13 cellular contexts compared by ENCODE assay signal in the genomic region with DNA sequence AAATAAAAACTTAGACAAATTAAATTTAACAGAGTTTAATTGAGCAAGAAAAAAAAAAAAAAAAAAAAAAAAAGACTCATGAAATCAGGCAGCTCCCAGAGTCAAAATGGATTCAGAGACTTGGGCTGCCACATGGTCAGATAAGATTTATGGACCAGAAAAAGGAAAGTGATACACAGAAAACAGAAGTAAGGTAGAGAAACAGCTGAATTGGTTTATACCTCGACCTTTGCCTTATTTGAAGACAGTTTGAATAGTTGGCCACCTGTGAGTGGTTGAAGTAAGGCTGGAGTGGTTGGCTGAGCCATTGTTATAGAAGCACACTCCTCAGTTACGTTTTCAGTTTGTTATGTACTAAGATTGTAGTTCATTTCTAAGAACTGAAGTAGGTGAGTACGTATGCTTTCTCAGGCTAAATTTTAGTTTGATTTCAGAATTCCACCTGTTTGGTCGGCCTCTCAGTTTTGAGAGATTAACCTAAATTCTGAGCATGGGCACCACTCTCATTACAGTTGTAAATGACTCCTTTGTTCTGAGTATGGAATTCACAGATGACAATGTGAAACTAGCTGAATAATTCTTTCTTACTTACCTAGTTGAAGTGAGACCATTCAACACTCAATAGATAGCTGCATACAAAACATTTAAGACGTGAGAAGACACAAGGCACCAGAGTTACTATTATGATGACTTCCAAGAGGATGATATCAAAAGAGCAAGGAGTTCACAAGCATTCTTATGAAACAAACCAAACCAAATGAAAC.
A peak's percentile ranks its signal among the peaks of the same experiment; 100 is the strongest.
DNase-seq lines count a peak whose midpoint lies in the region; ATAC-seq and TF ChIP-seq lines count a peak whose summit lies in the region.
"Had no signal": no experiment of that assay in that cellular context is flagged by ENCODE, and none has a peak within 500 bp of the region (broad histone marks: within the 10 kb centered on the region; RNA-seq: fewer than 3 reads in every experiment).

No MANE protein-coding gene starts in this region.

- CTCF ChIA-PET in RWPE1 (lab: Yijun Ruan, JAX), result no interaction called here

- intact Hi-C loops in right lobe of liver (cut with DNase I), result no loop called here

- ATAC-seq in GM18505 (IDR thresholded peaks at IDR 0.05; ENCODE audit: unreplicated experiment), result peak; percentile 69
- ATAC-seq in GM21447 (IDR thresholded peaks at IDR 0.05; ENCODE audit: unreplicated experiment), result peak; percentile 79
- peak; percentile 88 for ATAC-seq in HG03342 (IDR thresholded peaks at IDR 0.05; ENCODE audit: unreplicated experiment)
- ATAC-seq in right lobe of liver, result peak; percentile 71 to 83 (median 74)
- ATAC-seq: T-cell had no signal

- TF ChIP-seq CTCF in right lobe of liver (IDR thresholded peaks at IDR 0.05) (no peak), RWPE1 (conservative IDR thresholded peaks at IDR 0.05; ENCODE audit: low read depth) (no peak)

- H3K9me3 ChIP-seq in right lobe of liver, result no peaks in the 10 kb centered on the region

- H3K4me3 ChIP-seq in right lobe of liver, result no peak overlapping the region
- H3K4me3 ChIP-seq: skin epidermis had no signal

- no peaks in the 10 kb centered on the region for H3K27me3 ChIP-seq in right lobe of liver

- DNase-seq in right lobe of liver, result no peak
- DNase-seq in NCI-H2171 (lab: John Stamatoyannopoulos, UW), result no peak
- DNase-seq in RWPE1 (ENCODE audit: low spot score), result no peak
- no peak for DNase-seq in NCI-H2081 (lab: John Stamatoyannopoulos, UW)
- DNase-seq in AG08395 (ENCODE audit: low spot score), result no peak
- DNase-seq: activated naive CD4-positive, alpha-beta T cell treated with anti-CD3 and anti-CD28 coated beads for 36 hours; NCI-H1105; substantia nigra; T-cell had no signal

- TF ChIP-seq POLR2A in GM18505 (IDR thresholded peaks at IDR 0.05; ENCODE audit: borderline replicate concordance, extremely low read depth, insufficient read depth, insufficient read length) (peak; percentile 23), right lobe of liver (IDR thresholded peaks at IDR 0.05) (no peak)

- 62% methylated on average over 5 of the region's 5 CpGs for whole genome bisulfite sequencing in right lobe of liver (ENCODE audit: insufficient coverage, low coverage, low lambda C conversion rate, missing lambda C conversion rate)

- H3K36me3 ChIP-seq in right lobe of liver, result no peaks in the 10 kb centered on the region

- peaks cover 0 to 4% (median 0%) of the 10 kb centered on the region in 4 donors for H3K4me1 ChIP-seq in right lobe of liver

- H3K27ac ChIP-seq in right lobe of liver (no peak overlapping the region), RWPE1 (no peak overlapping the region)

- POLR2A ChIA-PET in RWPE1 (lab: Yijun Ruan, JAX; ENCODE audit: low non-redundant PET), result no interaction called here
